ENCODE assay signal across 9 cellular contexts in genomic region chr12:108773798-108774788, GRCh38. TPM values are rescaled to one million over a fixed set of nuclear protein-coding genes. Genes with fewer than 3 reads are reported as not detected.
DNase-seq lines count a peak whose midpoint lies in the region; ATAC-seq and TF ChIP-seq lines count a peak whose summit lies in the region.
"Had no signal": no experiment of that assay in that cellular context is flagged by ENCODE, and none has a peak within 500 bp of the region (broad histone marks: within the 10 kb centered on the region; RNA-seq: fewer than 3 reads in every experiment).

No MANE protein-coding gene starts in this region.

- DNase-seq in DMS153 treated with DMSO at 0.1 percent for 48 hours (lab: John Stamatoyannopoulos, UW; ENCODE audit: unreplicated experiment) (peak; percentile 62), NCI-H2196 treated with DMSO at 0.1 percent for 48 hours (lab: John Stamatoyannopoulos, UW; ENCODE audit: unreplicated experiment) (peak; percentile 90), colonic mucosa (peak; percentile 71), left lung (peak; percentile 69 to 80), thyroid gland (peak; percentile 22 to 47)
- DNase-seq in natural killer cell treated with Interleukin-12 subunit alpha and Interleukin-12 subunit beta and Interleukin-15 and Interleukin-18, amount 100 ng/mL, for 72 hours (ENCODE audit: low spot score): no peak
- DNase-seq in activated CD8-positive, alpha-beta T cell treated with anti-CD3 and anti-CD28 coated beads for 36 hours: no peak

- H3K27me3 ChIP-seq in colonic mucosa: no peaks in the 10 kb centered on the region
- peaks cover 0 to under 1% of the 10 kb centered on the region in 2 donors for H3K27me3 ChIP-seq in left lung
- H3K27me3 ChIP-seq in thyroid gland: no peaks in the 10 kb centered on the region

- H3K27me3 Mint-ChIP-seq in natural killer cell treated with Interleukin-12 subunit alpha and Interleukin-12 subunit beta and Interleukin-15 and Interleukin-18, amount 100 ng/mL, for 72 hours: no peaks in the 10 kb centered on the region
- peaks cover 2% of the 10 kb centered on the region for H3K27me3 Mint-ChIP-seq in activated CD8-positive, alpha-beta T cell treated with anti-CD3 and anti-CD28 coated beads for 36 hours

- POLR2A ChIA-PET in activated CD8-positive, alpha-beta T cell treated with anti-CD3 and anti-CD28 coated beads for 36 hours (lab: Charles Lee): no interaction called here

- no peak overlapping the region for H3K27ac Mint-ChIP-seq in natural killer cell treated with Interleukin-12 subunit alpha and Interleukin-12 subunit beta and Interleukin-15 and Interleukin-18, amount 100 ng/mL, for 72 hours
- no peak overlapping the region for H3K27ac Mint-ChIP-seq in activated CD8-positive, alpha-beta T cell treated with anti-CD3 and anti-CD28 coated beads for 36 hours
- H3K27ac Mint-ChIP-seq: dendritic cell treated with granulocyte-macrophage colony-stimulating factor and Interleukin-4, amounts not matched to agents 40 ng/mL and 50 ng/mL, for 4 days had no signal

- H3K4me1 ChIP-seq in colonic mucosa: no peaks in the 10 kb centered on the region
- H3K4me1 ChIP-seq in left lung: peaks cover 4 to 10% of the 10 kb centered on the region in 2 donors
- H3K4me1 ChIP-seq in thyroid gland: peaks cover 0 to 4% of the 10 kb centered on the region in 2 donors

- H3K9ac ChIP-seq in colonic mucosa (ENCODE audit: low read depth in 2 of 2, low read length in 2 of 2): peak overlapping the region in 1 of 2 donors; percentile 35

- intact Hi-C loops in colonic mucosa (cut with DNase I) (no loop called here), left lung (cut with DNase I) (no loop called here), thyroid gland (cut with DNase I) (no loop called here)
- intact Hi-C loops in activated CD8-positive, alpha-beta T cell treated with anti-CD3 and anti-CD28 coated beads for 36 hours (cut with micrococcal nuclease): no loop called here

- H3K4me3 ChIP-seq in colonic mucosa (no peak overlapping the region), left lung (no peak overlapping the region), thyroid gland (replicated peaks in 1 of 3) (no peak overlapping the region)

- H3K4me1 Mint-ChIP-seq in natural killer cell treated with Interleukin-12 subunit alpha and Interleukin-12 subunit beta and Interleukin-15 and Interleukin-18, amount 100 ng/mL, for 72 hours (ENCODE audit: low read depth in 2 of 2): no peaks in the 10 kb centered on the region
- H3K4me1 Mint-ChIP-seq in activated CD8-positive, alpha-beta T cell treated with anti-CD3 and anti-CD28 coated beads for 36 hours (ENCODE audit: low read depth): peaks cover 2% of the 10 kb centered on the region

- CTCF ChIA-PET in activated CD8-positive, alpha-beta T cell treated with anti-CD3 and anti-CD28 coated beads for 36 hours (lab: Charles Lee): no interaction called here

- no peaks in the 10 kb centered on the region for H3K9me3 Mint-ChIP-seq in natural killer cell treated with Interleukin-12 subunit alpha and Interleukin-12 subunit beta and Interleukin-15 and Interleukin-18, amount 100 ng/mL, for 72 hours
- H3K9me3 Mint-ChIP-seq in activated CD8-positive, alpha-beta T cell treated with anti-CD3 and anti-CD28 coated beads for 36 hours: no peaks in the 10 kb centered on the region
- H3K9me3 Mint-ChIP-seq: dendritic cell treated with granulocyte-macrophage colony-stimulating factor and Interleukin-4, amounts not matched to agents 40 ng/mL and 50 ng/mL, for 4 days had no signal

- no peaks in the 10 kb centered on the region for H3K36me3 Mint-ChIP-seq in natural killer cell treated with Interleukin-12 subunit alpha and Interleukin-12 subunit beta and Interleukin-15 and Interleukin-18, amount 100 ng/mL, for 72 hours
- no peaks in the 10 kb centered on the region for H3K36me3 Mint-ChIP-seq in activated CD8-positive, alpha-beta T cell treated with anti-CD3 and anti-CD28 coated beads for 36 hours (ENCODE audit: low read depth)

- TF ChIP-seq POLR2A in thyroid gland (IDR thresholded peaks at IDR 0.05): no peak

- H3K4me3 Mint-ChIP-seq in natural killer cell treated with Interleukin-12 subunit alpha and Interleukin-12 subunit beta and Interleukin-15 and Interleukin-18, amount 100 ng/mL, for 72 hours: no peak overlapping the region
- no peak overlapping the region for H3K4me3 Mint-ChIP-seq in activated CD8-positive, alpha-beta T cell treated with anti-CD3 and anti-CD28 coated beads for 36 hours
- H3K4me3 Mint-ChIP-seq: dendritic cell treated with granulocyte-macrophage colony-stimulating factor and Interleukin-4, amounts not matched to agents 40 ng/mL and 50 ng/mL, for 4 days had no signal

- peak overlapping the region; percentile 63 for H3K27ac ChIP-seq in colonic mucosa
- H3K27ac ChIP-seq in left lung: peak overlapping the region; percentile 19 to 43
- H3K27ac ChIP-seq in thyroid gland: no peak overlapping the region

- 60 to 64% methylated on average over 18 to 23 of the region's 23 CpGs for WGBS in thyroid gland, 2 donors

- TF ChIP-seq CTCF in colonic mucosa (IDR thresholded peaks at IDR 0.05) (no peak), left lung (IDR thresholded peaks at IDR 0.05) (no peak), thyroid gland (IDR thresholded peaks at IDR 0.05) (no peak)
- no peak for TF ChIP-seq CTCF in activated CD8-positive, alpha-beta T cell treated with anti-CD3 and anti-CD28 coated beads for 36 hours (IDR thresholded peaks at IDR 0.05)

- no peaks in the 10 kb centered on the region for H3K36me3 ChIP-seq in colonic mucosa
- no peaks in the 10 kb centered on the region for H3K36me3 ChIP-seq in left lung
- H3K36me3 ChIP-seq in thyroid gland: no peaks in the 10 kb centered on the region

- H3K9me3 ChIP-seq in colonic mucosa (no peaks in the 10 kb centered on the region), left lung (no peaks in the 10 kb centered on the region), thyroid gland (no peaks in the 10 kb centered on the region)

- ATAC-seq in left lung (peak; percentile 78), GM19395 (IDR thresholded peaks at IDR 0.05; ENCODE audit: unreplicated experiment) (no peak)
- ATAC-seq in natural killer cell treated with Interleukin-12 subunit alpha and Interleukin-12 subunit beta and Interleukin-15 and Interleukin-18, amount 100 ng/mL, for 72 hours: no peak
- no peak for ATAC-seq in activated CD8-positive, alpha-beta T cell treated with anti-CD3 and anti-CD28 coated beads for 36 hours

RNA-seq across cellular contexts. Expression of gene CORO1C, which starts 42.8 kb away (rescaled TPM):
- total RNA-seq in colonic mucosa (100 to 1,000 TPM; 112 to 166 TPM), left lung (100 to 1,000 TPM; 224 to 282 TPM), thyroid gland (10 to 100 TPM; 22.0 to 63.6 (median 30.1) TPM)
- total RNA-seq in natural killer cell treated with Interleukin-12 subunit alpha and Interleukin-12 subunit beta and Interleukin-15 and Interleukin-18, amount 100 ng/mL, for 72 hours: 10 to 100 TPM; 68.9 to 69.5 TPM
- total RNA-seq in activated CD8-positive, alpha-beta T cell treated with anti-CD3 and anti-CD28 coated beads for 36 hours: 10 to 100 TPM; 90.1 to 98.9 TPM

Comparison
In these comparisons a context has a peak if more than half of its experiments do, and no peak if none do; other contexts are left out.
1. DNase-seq: peak in DMS153 treated with DMSO at 0.1 percent for 48 hours (single experiment), NCI-H2196 treated with DMSO at 0.1 percent for 48 hours (single experiment), colonic mucosa (single experiment), left lung (2 of 2) and thyroid gland (2 of 2); none in natural killer cell treated with Interleukin-12 subunit alpha and Interleukin-12 subunit beta and Interleukin-15 and Interleukin-18, amount 100 ng/mL, for 72 hours (single experiment) and activated CD8-positive, alpha-beta T cell treated with anti-CD3 and anti-CD28 coated beads for 36 hours (single experiment).
2. H3K27ac ChIP-seq: peak in colonic mucosa (single experiment) and left lung (2 of 2); none in thyroid gland (0 of 3).